ENCODE assay signal across 26 cellular contexts in the genomic region with DNA sequence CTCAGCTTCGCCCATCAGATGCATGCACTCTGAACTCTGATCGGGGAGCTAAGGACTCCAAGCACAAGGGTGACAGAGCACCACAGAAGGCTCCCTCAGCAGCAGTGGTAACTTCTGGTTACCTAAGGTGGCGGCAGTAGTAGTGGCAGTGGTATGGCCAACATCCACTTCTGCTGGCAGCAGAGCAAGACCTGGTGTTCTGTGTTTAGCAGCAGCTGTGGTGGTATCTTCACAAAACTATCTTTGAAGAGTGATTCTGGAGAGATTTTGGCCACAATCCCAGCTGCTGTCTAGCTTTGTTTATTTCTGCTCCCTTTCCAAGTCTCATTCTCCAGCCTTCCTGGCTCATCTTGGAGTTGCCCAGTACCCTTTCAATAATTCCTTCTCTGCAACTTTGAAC.
DNase-seq lines count a peak whose midpoint lies in the region; ATAC-seq, FAIRE-seq and TF ChIP-seq lines count a peak whose summit lies in the region.
"Had no signal": no experiment of that assay in that cellular context is flagged by ENCODE, and none has a peak within 500 bp of the region (broad histone marks: within the 10 kb centered on the region; RNA-seq: fewer than 3 reads in every experiment).

No MANE protein-coding gene starts in this region.

- TF ChIP-seq CTCF in astrocyte (IDR thresholded peaks at IDR 0.05; ENCODE audit: insufficient read depth, low read depth, low read length) = no peak

- in situ Hi-C loops in ACHN (cut with HindIII; ENCODE audit: low pct_ligation_motif_present, low pct_unique_long_range_greater_than_20kb, low sequenced_read_pairs) = no loop called here

- peaks cover 3% of the 10 kb centered on the region for H3K79me1 ChIP-seq in mesenchymal stem cell (replicated peaks; ENCODE audit: low read length, poor library complexity, severe bottlenecking)

- no peaks in the 10 kb centered on the region for H3K27me3 ChIP-seq in astrocyte (ENCODE audit: insufficient read depth, low read length)
- no peaks in the 10 kb centered on the region for H3K27me3 ChIP-seq in mesenchymal stem cell (ENCODE audit: control insufficient read depth in 1 of 2, insufficient read depth in 1 of 2, low read length in 2 of 2)
- H3K27me3 ChIP-seq: upper lobe of right lung had no signal

- peaks cover 6% of the 10 kb centered on the region for H3K4me1 Mint-ChIP-seq in astrocyte (ENCODE audit: low read depth, unreplicated experiment)
- H3K4me1 Mint-ChIP-seq: activated naive CD4-positive, alpha-beta T cell treated with anti-CD3 and anti-CD28 coated beads, Interleukin-2, amount 50 U/mL, for 24 hours; natural killer cell had no signal

- H3K4me3 Mint-ChIP-seq in astrocyte (ENCODE audit: unreplicated experiment) = no peak overlapping the region
- H3K4me3 Mint-ChIP-seq: activated naive CD4-positive, alpha-beta T cell treated with anti-CD3 and anti-CD28 coated beads, Interleukin-2, amount 50 U/mL, for 24 hours; natural killer cell had no signal

- H2BK120ac ChIP-seq in mesenchymal stem cell (ENCODE audit: low read depth, low read length) = no peak overlapping the region

- H3K27ac ChIP-seq in astrocyte (ENCODE audit: low read depth, low read length) (no peak overlapping the region), mesenchymal stem cell (ENCODE audit: low read length, poor library complexity, severe bottlenecking) (no peak overlapping the region)
- H3K27ac ChIP-seq: 22Rv1, HL-60, upper lobe of right lung had no signal

- no peaks in the 10 kb centered on the region for H3K79me2 ChIP-seq in astrocyte (ENCODE audit: insufficient read depth, low read length)

- FAIRE-seq in astrocyte (lab: Jason Lieb, UNC) = no peak
- FAIRE-seq: GM12892 had no signal

- H3K27me3 Mint-ChIP-seq in astrocyte (ENCODE audit: low read depth, unreplicated experiment) = no peaks in the 10 kb centered on the region
- H3K27me3 Mint-ChIP-seq: activated naive CD4-positive, alpha-beta T cell treated with anti-CD3 and anti-CD28 coated beads, Interleukin-2, amount 50 U/mL, for 24 hours had no signal

- H3K14ac ChIP-seq in mesenchymal stem cell (ENCODE audit: low read length in 2 of 2) = peak overlapping the region in 1 of 2 experiments; percentile 26

- H4K91ac ChIP-seq in mesenchymal stem cell (ENCODE audit: low read length) = no peak overlapping the region

- H3K9ac ChIP-seq in astrocyte (ENCODE audit: low read length) (no peak overlapping the region), mesenchymal stem cell (ENCODE audit: low read length) (no peak overlapping the region)

- no peak overlapping the region for H2AFZ ChIP-seq in astrocyte (ENCODE audit: low read depth, low read length)
- no peak overlapping the region for H2AFZ ChIP-seq in mesenchymal stem cell (ENCODE audit: low read depth, low read length)

- H3K9me3 ChIP-seq in astrocyte (ENCODE audit: insufficient read depth, low read depth, low read length) (no peaks in the 10 kb centered on the region), mesenchymal stem cell (ENCODE audit: control insufficient read depth, low read length) (no peaks in the 10 kb centered on the region)
- H3K9me3 ChIP-seq: upper lobe of right lung had no signal

- H3K4me3 ChIP-seq in astrocyte (ENCODE audit: insufficient read depth, low read depth, low read length) = no peak overlapping the region
- H3K4me3 ChIP-seq in mesenchymal stem cell (ENCODE audit: insufficient read depth in 1 of 2, low read depth in 1 of 2, low read length in 2 of 2) = no peak overlapping the region
- H3K4me3 ChIP-seq: smooth muscle cell, upper lobe of right lung had no signal

- 90% methylated on average over 3 of the region's 3 CpGs for WGBS in mesenchymal stem cell

- H3K9me3 Mint-ChIP-seq in astrocyte (ENCODE audit: unreplicated experiment) = no peaks in the 10 kb centered on the region
- H3K9me3 Mint-ChIP-seq: natural killer cell had no signal

- H3K36me3 ChIP-seq in astrocyte (ENCODE audit: insufficient read depth, low read length) (no peaks in the 10 kb centered on the region), mesenchymal stem cell (ENCODE audit: control insufficient read depth in 1 of 2, insufficient read depth in 2 of 2, low read depth in 1 of 2, low read length in 2 of 2) (peaks cover 0 to 2% of the 10 kb centered on the region in 2 experiments)
- H3K36me3 ChIP-seq: upper lobe of right lung had no signal

- H3K4me2 ChIP-seq in astrocyte (ENCODE audit: low read length) (no peak overlapping the region), mesenchymal stem cell (ENCODE audit: low read length, poor library complexity, severe bottlenecking) (no peak overlapping the region)
- H3K4me2 ChIP-seq: smooth muscle cell had no signal

- H3K36me3 Mint-ChIP-seq in astrocyte (ENCODE audit: low read depth, unreplicated experiment) = peaks cover 15% of the 10 kb centered on the region
- H3K36me3 Mint-ChIP-seq: natural killer cell had no signal

- H2BK5ac ChIP-seq in mesenchymal stem cell (ENCODE audit: low read depth, low read length, poor library complexity, severe bottlenecking) = no peak overlapping the region

- no peak overlapping the region for H3K27ac Mint-ChIP-seq in astrocyte (ENCODE audit: unreplicated experiment)
- H3K27ac Mint-ChIP-seq: activated naive CD4-positive, alpha-beta T cell treated with anti-CD3 and anti-CD28 coated beads, Interleukin-2, amount 50 U/mL, for 24 hours; natural killer cell had no signal

- H3K18ac ChIP-seq in mesenchymal stem cell (ENCODE audit: low read depth in 1 of 2, low read length in 2 of 2) = no peak overlapping the region

- H2BK12ac ChIP-seq in mesenchymal stem cell (ENCODE audit: low read length in 2 of 2) = no peak overlapping the region

- H3K23ac ChIP-seq in mesenchymal stem cell (ENCODE audit: low read length in 2 of 2) = no peak overlapping the region

- H3K4me1 ChIP-seq in astrocyte (ENCODE audit: insufficient read depth, low read length) (no peaks in the 10 kb centered on the region), mesenchymal stem cell (ENCODE audit: control insufficient read depth, insufficient read depth, low read depth, low read length) (no peaks in the 10 kb centered on the region)
- H3K4me1 ChIP-seq: upper lobe of right lung had no signal

- peak; percentile 21 for DNase-seq in DMS 273 (lab: John Stamatoyannopoulos, UW; ENCODE audit: unreplicated experiment)
- DNase-seq in DMS 273 treated with DMSO at 0.1 percent for 48 hours (lab: John Stamatoyannopoulos, UW) = no peak
- peak; percentile 3 for DNase-seq in M059J (ENCODE audit: low read depth)
- peak; percentile 37 for DNase-seq in astrocyte (ENCODE audit: low read depth)
- DNase-seq in mesenchymal stem cell = peak; percentile 32
- no peak for DNase-seq in ACHN
- DNase-seq: activated CD4-positive, alpha-beta T cell treated with anti-CD3 and anti-CD28 coated beads, Interleukin-2, amount 50 U/mL, for 1 hour; aorta; central memory CD4-positive, alpha-beta T cell; dermis blood vessel endothelial cell; H7; natural killer cell; NCI-H146; NCI-H2171 treated with DMSO at 0.1 percent for 48 hours; NCI-H82; OCI-M1; stimulated activated CD4-positive, alpha-beta T cell treated with anti-CD3 and anti-CD28 coated beads, Interleukin-2, amount 100 ng/mL, for 24 hours; T1000; upper lobe of right lung had no signal

- no peak overlapping the region for H4K8ac ChIP-seq in mesenchymal stem cell (ENCODE audit: low read length)

- H3K4ac ChIP-seq in mesenchymal stem cell (ENCODE audit: low read depth in 1 of 2, low read length in 2 of 2) = no peak overlapping the region

- no peaks in the 10 kb centered on the region for H4K20me1 ChIP-seq in astrocyte (ENCODE audit: insufficient read depth, low read length)

- no peak overlapping the region for H2AK5ac ChIP-seq in mesenchymal stem cell (ENCODE audit: low read length, severe bottlenecking)

- no peak for ATAC-seq in HG02973 (IDR thresholded peaks at IDR 0.05; ENCODE audit: unreplicated experiment)
- no peak for ATAC-seq in HG02623 (IDR thresholded peaks at IDR 0.05; ENCODE audit: unreplicated experiment)
- ATAC-seq: natural killer cell, upper lobe of right lung had no signal

- H2BK15ac ChIP-seq in mesenchymal stem cell (ENCODE audit: low read depth, poor library complexity, severe bottlenecking) = no peak overlapping the region

Comparison
In these comparisons a context has a peak if more than half of its experiments do, and no peak if none do; other contexts are left out.
1. DNase-seq: peak in DMS 273 (single experiment), M059J (single experiment), astrocyte (single experiment) and mesenchymal stem cell (single experiment); none in DMS 273 treated with DMSO at 0.1 percent for 48 hours (single experiment) and ACHN (single experiment).